8 cellular contexts compared by ENCODE assay signal in genomic region chr12:107670999-107671643, GRCh38. TPM values are rescaled to one million over a fixed set of nuclear protein-coding genes. Genes with fewer than 3 reads are reported as not detected.
DNase-seq lines count a peak whose midpoint lies in the region; ATAC-seq and TF ChIP-seq lines count a peak whose summit lies in the region.

No MANE protein-coding gene starts in this region.

- ATAC-seq in stimulated activated naive B cell treated with anti-CD40 and anti-IgM and Interleukin-4, amounts not matched to agents 10 μg/mL and 1 μg/mL and 100 μg/mL, for 72 hours (replicated peaks): peak; percentile 60 to 67
- ATAC-seq in GM21423 (IDR thresholded peaks at IDR 0.05; ENCODE audit: unreplicated experiment): no peak

- H3K4me2 ChIP-seq in hepatocyte: no peak overlapping the region

- no peaks in the 10 kb centered on the region for H3K9me2 ChIP-seq in hepatocyte (replicated peaks; ENCODE audit: insufficient read depth)

- H3K9me3 ChIP-seq in hepatocyte (ENCODE audit: low read depth): no peaks in the 10 kb centered on the region

- H2AFZ ChIP-seq in hepatocyte: no peak overlapping the region

- H3K27me3 ChIP-seq in hepatocyte: peaks cover 7% of the 10 kb centered on the region

- no peaks in the 10 kb centered on the region for H3K4me1 ChIP-seq in hepatocyte (ENCODE audit: insufficient read depth)

- WGBS in hepatocyte (ENCODE audit: low lambda C conversion rate, missing lambda C conversion rate): 44% methylated on average over 10 of the region's 10 CpGs

- TF ChIP-seq CTCF in hepatocyte (IDR thresholded peaks at IDR 0.05; ENCODE audit: poor library complexity): peak; percentile 44

- no peaks in the 10 kb centered on the region for H3K36me3 ChIP-seq in hepatocyte (replicated peaks; ENCODE audit: insufficient read depth, low read depth)

- no peaks in the 10 kb centered on the region for H3K36me3 Mint-ChIP-seq in stimulated activated naive B cell treated with anti-CD40 and anti-IgM and Interleukin-4, amounts not matched to agents 10 μg/mL and 1 μg/mL and 100 μg/mL, for 72 hours

- no peaks in the 10 kb centered on the region for H3K79me2 ChIP-seq in hepatocyte

- H3K4me3 ChIP-seq in hepatocyte: no peak overlapping the region

- H3K27me3 Mint-ChIP-seq in stimulated activated naive B cell treated with anti-CD40 and anti-IgM and Interleukin-4, amounts not matched to agents 10 μg/mL and 1 μg/mL and 100 μg/mL, for 72 hours: peaks cover 31 to 42% of the 10 kb centered on the region in 2 donors

- H4K20me1 ChIP-seq in hepatocyte (ENCODE audit: insufficient read depth, poor library complexity, severe bottlenecking): no peaks in the 10 kb centered on the region

- no peak overlapping the region for H3K27ac ChIP-seq in hepatocyte

- no peaks in the 10 kb centered on the region for H3K9me3 Mint-ChIP-seq in stimulated activated naive B cell treated with anti-CD40 and anti-IgM and Interleukin-4, amounts not matched to agents 10 μg/mL and 1 μg/mL and 100 μg/mL, for 72 hours

- H3K4me1 Mint-ChIP-seq in stimulated activated naive B cell treated with anti-CD40 and anti-IgM and Interleukin-4, amounts not matched to agents 10 μg/mL and 1 μg/mL and 100 μg/mL, for 72 hours: peaks cover 0 to 2% of the 10 kb centered on the region in 2 donors

- DNase-seq in DMS79 (lab: John Stamatoyannopoulos, UW) (peak; percentile 21), HT-29 (ENCODE audit: low spot score) (peak; percentile 5), hepatocyte (ENCODE audit: low spot score) (peak; percentile 26), KG1 (lab: John Stamatoyannopoulos, UW) (no peak), NCI-H510A (lab: John Stamatoyannopoulos, UW) (no peak)
- DNase-seq in activated T-cell treated with anti-CD3 and anti-CD28 coated beads, Interleukin-2, amount 50 U/mL, for 1 hour: peak; percentile 29
- no peak for DNase-seq in stimulated activated naive B cell treated with anti-CD40 and anti-IgM and Interleukin-4, amounts not matched to agents 10 μg/mL and 1 μg/mL and 100 μg/mL, for 72 hours

- H3K27ac Mint-ChIP-seq in stimulated activated naive B cell treated with anti-CD40 and anti-IgM and Interleukin-4, amounts not matched to agents 10 μg/mL and 1 μg/mL and 100 μg/mL, for 72 hours: no peak overlapping the region

- no peak overlapping the region for H3K4me3 Mint-ChIP-seq in stimulated activated naive B cell treated with anti-CD40 and anti-IgM and Interleukin-4, amounts not matched to agents 10 μg/mL and 1 μg/mL and 100 μg/mL, for 72 hours

RNA-seq across cellular contexts. Expression of gene PWP1, which starts 14.5 kb away (rescaled TPM):
- 32.0 and 34.8 TPM in 2 replicates for total RNA-seq in HT-29 (2014; rRNA removed; shearing (Covaris generic))
- total RNA-seq in hepatocyte: 54.8 and 64.0 TPM in 2 replicates
- 60.4 and 63.4 TPM in 2 replicates for polyA plus RNA-seq in hepatocyte

Comparison
In these comparisons a context has a peak if more than half of its experiments do, and no peak if none do; other contexts are left out.
1. DNase-seq: peak in DMS79 (single experiment), HT-29 (single experiment), activated T-cell treated with anti-CD3 and anti-CD28 coated beads, Interleukin-2, amount 50 U/mL, for 1 hour (single experiment) and hepatocyte (single experiment); none in stimulated activated naive B cell treated with anti-CD40 and anti-IgM and Interleukin-4, amounts not matched to agents 10 μg/mL and 1 μg/mL and 100 μg/mL, for 72 hours (single experiment), KG1 (single experiment) and NCI-H510A (single experiment).